In genomic region chr9:133609311-133610098, GRCh38 we compare ENCODE assay signal across 8 cellular contexts. TPM values are rescaled to one million over a fixed set of nuclear protein-coding genes. Genes with fewer than 3 reads are reported as not detected.
DNase-seq lines count a peak whose midpoint lies in the region; ATAC-seq, FAIRE-seq and TF ChIP-seq lines count a peak whose summit lies in the region.

TSS of gene FAM163B (minus strand) at chr9:133609389. CDS start at chr9:133580223, 29,166 bp downstream.

- H3K9ac ChIP-seq in iPS-20b (ENCODE audit: low read depth, low read length): no peak within 1 kb of the TSS

- H3K9me3 ChIP-seq in iPS-20b (ENCODE audit: insufficient read depth, low read depth, low read length): no peaks in the 10 kb centered on the region

- H3K27ac Mint-ChIP-seq in activated naive CD8-positive, alpha-beta T cell treated with anti-CD3 and anti-CD28 coated beads, Interleukin-2, amount 50 U/mL, for 24 hours: no peak within 1 kb of the TSS
- no peak within 1 kb of the TSS for H3K27ac Mint-ChIP-seq in CD14-positive monocyte

- H3K36me3 ChIP-seq in iPS-20b (ENCODE audit: insufficient read depth, low read depth, low read length): no peaks in the 10 kb centered on the region

- no peaks in the 10 kb centered on the region for H3K9me3 Mint-ChIP-seq in activated naive CD8-positive, alpha-beta T cell treated with anti-CD3 and anti-CD28 coated beads, Interleukin-2, amount 50 U/mL, for 24 hours
- peaks cover 0 to 8% (median 0%) of the 10 kb centered on the region in 7 donors for H3K9me3 Mint-ChIP-seq in CD14-positive monocyte

- ATAC-seq in activated naive CD8-positive, alpha-beta T cell treated with anti-CD3 and anti-CD28 coated beads, Interleukin-2, amount 50 U/mL, for 24 hours: no peak
- ATAC-seq in GM19351 (IDR thresholded peaks at IDR 0.05; ENCODE audit: unreplicated experiment): no peak

- no peak within 1 kb of the TSS for H3K27ac ChIP-seq in iPS-20b (ENCODE audit: low read length)

- peaks cover 48% of the 10 kb centered on the region for H3K27me3 Mint-ChIP-seq in activated naive CD8-positive, alpha-beta T cell treated with anti-CD3 and anti-CD28 coated beads, Interleukin-2, amount 50 U/mL, for 24 hours
- peaks cover 21 to 41% (median 33%) of the 10 kb centered on the region in 3 donors for H3K27me3 Mint-ChIP-seq in CD14-positive monocyte (ENCODE audit: low read depth in 3 of 3)

- H3K4me3 Mint-ChIP-seq in activated naive CD8-positive, alpha-beta T cell treated with anti-CD3 and anti-CD28 coated beads, Interleukin-2, amount 50 U/mL, for 24 hours: no peak within 1 kb of the TSS
- peak within 1 kb of the TSS in 1 of 2 donors; percentile 48 for H3K4me3 Mint-ChIP-seq in CD14-positive monocyte

- H3K4me3 ChIP-seq in iPS-20b (ENCODE audit: low read length): peak within 1 kb of the TSS; percentile 46; the same call in 1 of the 2 replicates

- H3K4me1 ChIP-seq in iPS-20b (ENCODE audit: insufficient read depth, low read length): no peaks in the 10 kb centered on the region

- intact Hi-C loops in CD14-positive monocyte (cut with micrococcal nuclease): no loop called here

- TF ChIP-seq CTCF in CD14-positive monocyte (IDR thresholded peaks at IDR 0.05): no peak

- peak; percentile 14 to 72 (median 33) for DNase-seq in stimulated activated naive CD4-positive, alpha-beta T cell (lab: John Stamatoyannopoulos, UW)
- no peak for DNase-seq in stimulated activated naive CD4-positive, alpha-beta T cell treated with Interleukin-2 at 50 U/mL for 16 hours (lab: John Stamatoyannopoulos, UW)
- peak; percentile 59 for DNase-seq in activated naive CD8-positive, alpha-beta T cell treated with anti-CD3 and anti-CD28 coated beads, Interleukin-2, amount 50 U/mL, for 24 hours
- peak; percentile 36 for DNase-seq in stimulated activated CD4-positive, alpha-beta T cell treated with anti-CD3 and anti-CD28 coated beads, Interleukin-4, amount 100 ng/mL, for 24 hours
- no peak for DNase-seq in CD14-positive monocyte (ENCODE audit: low spot score)
- no peak for DNase-seq in HTR-8/SVneo (ENCODE audit: insufficient read length, low spot score)

- H3K36me3 Mint-ChIP-seq in activated naive CD8-positive, alpha-beta T cell treated with anti-CD3 and anti-CD28 coated beads, Interleukin-2, amount 50 U/mL, for 24 hours (ENCODE audit: low read depth): no peaks in the 10 kb centered on the region
- no peaks in the 10 kb centered on the region for H3K36me3 Mint-ChIP-seq in CD14-positive monocyte

- H3K4me1 Mint-ChIP-seq in activated naive CD8-positive, alpha-beta T cell treated with anti-CD3 and anti-CD28 coated beads, Interleukin-2, amount 50 U/mL, for 24 hours: peaks cover 4% of the 10 kb centered on the region
- H3K4me1 Mint-ChIP-seq in CD14-positive monocyte: no peaks in the 10 kb centered on the region

- FAIRE-seq in HTR-8/SVneo (lab: Jason Lieb, UNC): no peak

- peaks cover 62% of the 10 kb centered on the region for H3K27me3 ChIP-seq in iPS-20b (ENCODE audit: insufficient read depth, low read length)

RNA-seq across cellular contexts. Expression of gene FAM163B, which starts in this region (rescaled TPM):
- not detected for polyA plus RNA-seq in CD14-positive monocyte

Comparison
In these comparisons a context has a peak if more than half of its experiments do, and no peak if none do; other contexts are left out.
1. DNase-seq: peak in stimulated activated naive CD4-positive, alpha-beta T cell (6 of 6), activated naive CD8-positive, alpha-beta T cell treated with anti-CD3 and anti-CD28 coated beads, Interleukin-2, amount 50 U/mL, for 24 hours (single experiment) and stimulated activated CD4-positive, alpha-beta T cell treated with anti-CD3 and anti-CD28 coated beads, Interleukin-4, amount 100 ng/mL, for 24 hours (single experiment); none in stimulated activated naive CD4-positive, alpha-beta T cell treated with Interleukin-2 at 50 U/mL for 16 hours (single experiment), CD14-positive monocyte (single experiment) and HTR-8/SVneo (single experiment).